In the genomic region with DNA sequence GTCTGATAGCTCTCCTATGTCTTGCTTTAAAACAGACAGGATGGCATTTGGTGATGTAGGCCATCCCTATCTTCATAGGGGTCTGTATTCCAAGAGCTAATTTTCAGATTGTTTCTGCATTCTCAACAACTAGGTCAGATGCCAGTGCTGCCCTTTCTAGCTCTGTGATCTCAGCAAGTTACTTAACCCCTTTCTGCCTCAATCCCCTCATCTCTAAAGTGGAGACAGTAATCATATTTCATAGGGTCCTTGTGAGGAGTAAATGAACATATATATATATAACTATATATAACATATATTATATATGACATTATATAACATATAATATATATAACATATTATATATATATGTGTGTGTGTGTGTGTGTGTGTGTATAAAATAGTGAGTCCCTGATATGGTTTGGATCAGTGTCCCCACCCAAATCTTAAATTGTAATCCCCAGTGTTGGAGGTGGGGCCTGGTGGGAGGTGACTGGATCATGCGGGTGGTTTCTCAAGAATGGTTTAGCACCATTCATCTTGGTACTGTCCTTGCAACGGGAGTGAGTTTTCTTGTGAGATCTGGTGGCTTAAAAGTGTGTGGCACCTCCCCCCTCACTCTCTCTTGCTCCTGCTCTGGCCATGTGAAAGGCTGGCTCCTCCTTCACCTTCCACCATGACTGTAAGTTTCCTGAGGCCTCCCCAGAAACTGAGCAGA, we compare ENCODE assay signal across 13 cellular contexts. TPM values are rescaled to one million over a fixed set of nuclear protein-coding genes. Genes with fewer than 3 reads are reported as not detected.
DNase-seq lines count a peak whose midpoint lies in the region; ATAC-seq and TF ChIP-seq lines count a peak whose summit lies in the region.
"Had no signal": no experiment of that assay in that cellular context is flagged by ENCODE, and none has a peak within 500 bp of the region (broad histone marks: within the 10 kb centered on the region; RNA-seq: fewer than 3 reads in every experiment).

No MANE protein-coding gene starts in this region.

- H3K27ac Mint-ChIP-seq in chondrocyte (ENCODE audit: unreplicated experiment) = peak overlapping the region; percentile 98

- ATAC-seq in IMR-90 (ENCODE audit: low read depth) (no peak), left lobe of liver (peak; percentile 55), HG03196 (IDR thresholded peaks at IDR 0.05; ENCODE audit: unreplicated experiment) (no peak)
- ATAC-seq: stimulated activated effector memory CD8-positive, alpha-beta T cell treated with anti-CD3 and anti-CD28 coated beads, Interleukin-12 subunit alpha, Interleukin-12 subunit beta, amount 100 ng/mL, for 72 hours had no signal

- no CpG with 5 or more reads among the region's 2 CpGs for WGBS in IMR-90 (ENCODE audit: extremely low coverage in 2 of 2, insufficient read length in 1 of 2), 2 experiments
- 91 to 96% (median 94%) methylated on average over 2 of the region's 2 CpGs for WGBS in ovary, 3 donors

- H2AK9ac ChIP-seq in IMR-90 (replicated peaks; ENCODE audit: low read depth, low read length, poor library complexity) = peak overlapping the region; percentile 1

- TF ChIP-seq POLR2A in IMR-90 (IDR thresholded peaks at IDR 0.05; ENCODE audit: low read depth, low read length) (no peak), ovary (IDR thresholded peaks at IDR 0.05) (no peak)

- peak overlapping the region; percentile 61 for H2BK5ac ChIP-seq in IMR-90 (ENCODE audit: low read depth, low read length, poor library complexity, severe bottlenecking)

- intact Hi-C loops in IMR-90 (cut with micrococcal nuclease) (loop anchor here (5.0 kb wide), 2 partner anchors 40 to 50 kb away; no protein-coding TSS in a partner anchor), ovary (cut with DNase I) (no loop called here), head of caudate nucleus (cut with DNase I) (loop anchor here (10.0 kb wide), 1 partner anchor 78 kb away; no protein-coding TSS in a partner anchor)

- POLR2A ChIA-PET in IMR-90 (lab: Charles Lee; ENCODE audit: unreplicated experiment) = no interaction called here

- peak overlapping the region; percentile 5; the same call in 1 of the 2 replicates for H2BK120ac ChIP-seq in IMR-90 (ENCODE audit: low read depth, low read length)

- no peak for TF ChIP-seq CTCF in IMR-90 (conservative IDR thresholded peaks at IDR 0.05; ENCODE audit: low read depth, low read length)
- TF ChIP-seq CTCF in chondrocyte (IDR thresholded peaks at IDR 0.05) = no peak
- no peak for TF ChIP-seq CTCF in ovary (IDR thresholded peaks at IDR 0.05)

- no peak overlapping the region for H3K23ac ChIP-seq in IMR-90 (ENCODE audit: low read depth, low read length)

- H3K27me3 ChIP-seq in IMR-90 (ENCODE audit: control insufficient read depth, insufficient read depth, low read length) = no peaks in the 10 kb centered on the region
- no peaks in the 10 kb centered on the region for H3K27me3 ChIP-seq in stomach smooth muscle (ENCODE audit: control insufficient read depth in 1 of 2, insufficient read depth in 2 of 2, low read length in 2 of 2)
- H3K27me3 ChIP-seq in ovary = no peaks in the 10 kb centered on the region
- H3K27me3 ChIP-seq: BLaER1 had no signal

- H3K9ac ChIP-seq in IMR-90 (ENCODE audit: low read depth, low read length) (no peak overlapping the region), stomach smooth muscle (ENCODE audit: low read length in 2 of 2) (no peak overlapping the region)

- no peak overlapping the region for H2BK15ac ChIP-seq in IMR-90 (ENCODE audit: low read depth, low read length)

- H3K4ac ChIP-seq in IMR-90 (ENCODE audit: low read depth, low read length) = peak overlapping the region; percentile 2; the same call in 1 of the 2 replicates

- no peak overlapping the region for H3K56ac ChIP-seq in IMR-90 (ENCODE audit: extremely low read depth, insufficient read depth, low read length)

- H2BK20ac ChIP-seq in IMR-90 (ENCODE audit: low read depth, low read length) = peak overlapping the region; percentile 9; the same call in 1 of the 2 replicates

- H3K9me3 ChIP-seq in IMR-90 (ENCODE audit: control insufficient read depth, insufficient read depth, low read length) (peaks cover 2% of the 10 kb centered on the region; the same call in 1 of the 2 replicates), stomach smooth muscle (ENCODE audit: control insufficient read depth in 2 of 2, low read length in 2 of 2) (no peaks in the 10 kb centered on the region), ovary (no peaks in the 10 kb centered on the region)
- H3K9me3 ChIP-seq: HAP-1 had no signal

- no peak for TF ChIP-seq RAD21 in IMR-90 (IDR thresholded peaks at IDR 0.05; ENCODE audit: low read length)

- TF ChIP-seq EP300 in ovary (IDR thresholded peaks at IDR 0.05) = no peak

- peaks cover 4% of the 10 kb centered on the region for H3K36me3 Mint-ChIP-seq in chondrocyte (ENCODE audit: low read depth)
- H3K36me3 Mint-ChIP-seq: stimulated activated effector memory CD8-positive, alpha-beta T cell treated with anti-CD3 and anti-CD28 coated beads, Interleukin-12 subunit alpha, Interleukin-12 subunit beta, amount 100 ng/mL, for 72 hours had no signal

- H4K8ac ChIP-seq in IMR-90 (ENCODE audit: low read depth in 2 of 2, low read length in 2 of 2) = no peak overlapping the region

- H4K5ac ChIP-seq in IMR-90 (ENCODE audit: low read depth, low read length) = no peak overlapping the region

- H3K36me3 ChIP-seq in IMR-90 (ENCODE audit: control insufficient read depth, insufficient read depth, low read length) = peaks cover 29% of the 10 kb centered on the region
- no peaks in the 10 kb centered on the region for H3K36me3 ChIP-seq in stomach smooth muscle (ENCODE audit: control insufficient read depth in 2 of 2, insufficient read depth in 2 of 2, low read length in 2 of 2)
- H3K36me3 ChIP-seq in ovary = no peaks in the 10 kb centered on the region
- H3K36me3 ChIP-seq: HAP-1 had no signal

- no peak overlapping the region for H3K4me3 Mint-ChIP-seq in chondrocyte (ENCODE audit: unreplicated experiment)
- H3K4me3 Mint-ChIP-seq: stimulated activated effector memory CD8-positive, alpha-beta T cell treated with anti-CD3 and anti-CD28 coated beads, Interleukin-12 subunit alpha, Interleukin-12 subunit beta, amount 100 ng/mL, for 72 hours had no signal

- H3K27ac ChIP-seq in IMR-90 (ENCODE audit: insufficient read depth, low read length) = 0 out of 2 replicates have a peak overlapping the region, but pooled peaks have one; percentile 2
- H3K27ac ChIP-seq in stomach smooth muscle (ENCODE audit: low read length) = peak overlapping the region; percentile 62
- H3K27ac ChIP-seq in ovary = no peak overlapping the region
- H3K27ac ChIP-seq: BLaER1 had no signal

- no peaks in the 10 kb centered on the region for H3K9me3 Mint-ChIP-seq in chondrocyte (ENCODE audit: low read depth)
- H3K9me3 Mint-ChIP-seq: stimulated activated effector memory CD8-positive, alpha-beta T cell treated with anti-CD3 and anti-CD28 coated beads, Interleukin-12 subunit alpha, Interleukin-12 subunit beta, amount 100 ng/mL, for 72 hours had no signal

- H3K4me3 ChIP-seq in IMR-90 (ENCODE audit: insufficient read depth, low read depth, low read length) = no peak overlapping the region
- peak overlapping the region in 1 of 2 donors; percentile 49 for H3K4me3 ChIP-seq in stomach smooth muscle (ENCODE audit: low read length in 2 of 2)
- H3K4me3 ChIP-seq in ovary = no peak overlapping the region
- H3K4me3 ChIP-seq: BLaER1, HAP-1 had no signal

- H3K27me3 Mint-ChIP-seq in chondrocyte (ENCODE audit: low read depth) = no peaks in the 10 kb centered on the region

- dilution Hi-C loops in IMR-90 (cut with HindIII; ENCODE audit: low sequenced_read_pairs, unreplicated experiment) = no loop called here

- peaks cover 93% of the 10 kb centered on the region for H4K20me1 ChIP-seq in IMR-90 (ENCODE audit: insufficient read depth, low read length)

- no peak overlapping the region; the same call in 1 of the 2 replicates for H4K91ac ChIP-seq in IMR-90 (ENCODE audit: insufficient read depth, low read depth, low read length)

- H3K4me1 Mint-ChIP-seq in chondrocyte (ENCODE audit: low read depth) = peaks cover 88% of the 10 kb centered on the region

- H3K4me2 ChIP-seq in IMR-90 (ENCODE audit: low read depth, low read length) = peak overlapping the region; percentile 44; the same call in 1 of the 2 replicates

- no TSS peak for BruUV-seq in IMR-90 (replicated peaks; lab: Mats Ljungman, UMichigan)

- H3K14ac ChIP-seq in IMR-90 (replicated peaks; ENCODE audit: low read depth, low read length) = peak overlapping the region; percentile 10; the same call in 1 of the 2 replicates

- H3K4me1 ChIP-seq in IMR-90 (ENCODE audit: control insufficient read depth, insufficient read depth, low read length) = peaks cover 38% of the 10 kb centered on the region
- H3K4me1 ChIP-seq in stomach smooth muscle (ENCODE audit: control insufficient read depth, insufficient read depth, low read length) = peaks cover 34% of the 10 kb centered on the region
- H3K4me1 ChIP-seq in ovary (ENCODE audit: insufficient read depth) = peaks cover 15% of the 10 kb centered on the region
- H3K4me1 ChIP-seq: HAP-1 had no signal

- H3K18ac ChIP-seq in IMR-90 (ENCODE audit: low read depth, low read length) = peak overlapping the region; percentile 11; the same call in 1 of the 2 replicates

- H2AFZ ChIP-seq in IMR-90 (replicated peaks; ENCODE audit: low read length, poor library complexity) = peak overlapping the region; percentile 44

- in situ Hi-C loops in IMR-90 (cut with MboI; ENCODE audit: low sequenced_read_pairs) = no loop called here
- in situ Hi-C loops in KBM-7 (cut with MboI; ENCODE audit: low pct_unique_long_range_greater_than_20kb, low sequenced_read_pairs) = no loop called here

- peaks cover 28 to 84% of the 10 kb centered on the region in 2 experiments for H3K79me1 ChIP-seq in IMR-90 (ENCODE audit: low read depth in 1 of 2, low read length in 2 of 2)

- H3K9me1 ChIP-seq in IMR-90 (ENCODE audit: insufficient read depth, low read length) = peaks cover 47% of the 10 kb centered on the region

- H2AK5ac ChIP-seq in IMR-90 (ENCODE audit: low read depth, low read length) = peak overlapping the region; percentile 32; the same call in 1 of the 2 replicates

- CTCF ChIA-PET in IMR-90 (lab: Yijun Ruan, JAX) = interaction anchor here (0.6 to 1.0 kb wide), 2 partner anchors 87 to 270 kb away, joined by 3 to 6 read pairs; no protein-coding TSS in a partner anchor

- DNase-seq in IMR-90 (no peak), chondrocyte (ENCODE audit: low spot score) (no peak), left lobe of liver (ENCODE audit: low spot score) (no peak), KBM-7 (no peak), ovary (no peak), head of caudate nucleus (no peak)
- DNase-seq: activated gamma-delta T cell, SHP77 treated with DMSO at 0.1 percent for 48 hours had no signal

TF ChIP-seq in IMR-90, 13 proteins besides CTCF, POLR2A, EP300 and RAD21 (continues in another document):
- no peak for TF ChIP-seq NFE2L2 (IDR thresholded peaks at IDR 0.05; ENCODE audit: low read depth, low read length)
- TF ChIP-seq MXI1 (IDR thresholded peaks at IDR 0.05; ENCODE audit: borderline replicate concordance, low read depth, low read length) = no peak

RNA-seq across cellular contexts. Expression of a gene that starts 45.2 kb away (rescaled TPM):
- total RNA-seq in IMR-90 (2012; rRNA removed) (21.7 and 22.0 TPM in 2 replicates), chondrocyte (71.2 to 75.6 TPM (median 72.3 TPM) in 3 replicates), left lobe of liver (63.7 TPM), ovary (10 to 100 TPM in 6 of 7 donors, 1 to 10 TPM in 1; 9.9 to 38.4 (median 35.1) TPM)
- polyA plus RNA-seq in IMR-90 (2012; rRNA removed) (27.1 and 31.7 TPM in 2 replicates), ovary (10 to 100 TPM in 1 of 2 donors, 1 to 10 TPM in 1; 7.3 to 14.8 TPM)
- polyA plus RNA-seq in IMR-90 (2012; cell fraction: cytosol; rRNA removed) = 9.3 and 22.5 TPM in 2 replicates
- 36.1 and 45.4 TPM in 2 replicates for polyA plus RNA-seq in IMR-90 (2012; cell fraction: nucleus; rRNA removed; ENCODE audit: low replicate concordance)

Comparison
In these comparisons a context has a peak if more than half of its experiments do, and no peak if none do; other contexts are left out.
1. H3K27ac ChIP-seq: peak in IMR-90 (single experiment) and stomach smooth muscle (single experiment); none in ovary (0 of 2).
2. intact Hi-C loops: an anchor here in IMR-90 (5.0 kb wide) and head of caudate nucleus (10.0 kb wide); none called in ovary.